8 cellular contexts compared by ENCODE assay signal in genomic region chr2:64522843-64523428, GRCh38. TPM values are rescaled to one million over a fixed set of nuclear protein-coding genes. Genes with fewer than 3 reads are reported as not detected.
DNase-seq lines count a peak whose midpoint lies in the region; ATAC-seq and TF ChIP-seq lines count a peak whose summit lies in the region.

No MANE protein-coding gene starts in this region.

- TF ChIP-seq EP300 in suprapubic skin (IDR thresholded peaks at IDR 0.05): no peak

- no peaks in the 10 kb centered on the region for H3K36me3 ChIP-seq in RWPE2 (ENCODE audit: low read depth)
- no peaks in the 10 kb centered on the region for H3K36me3 ChIP-seq in suprapubic skin

- DNase-seq in DMS114 treated with DMSO at 0.1 percent for 48 hours (lab: John Stamatoyannopoulos, UW; ENCODE audit: unreplicated experiment) (peak; percentile 63), LNCaP clone FGC (ENCODE audit: low read depth) (peak; percentile 46), RWPE2 (ENCODE audit: low spot score) (no peak), fibroblast of the conjunctiva (ENCODE audit: low read depth) (peak; percentile 83), nucleus accumbens (lab: John Stamatoyannopoulos, UW) (peak in 43 of 56 donors; percentile 1 to 77 (median 34)), suprapubic skin (ENCODE audit: low spot score in 2 of 2) (no peak)
- DNase-seq in activated T-helper 9 cell treated with anti-CD3 and anti-CD28 coated beads, Interleukin-2, amount 50 U/mL, for 16 hours (ENCODE audit: low read depth): peak; percentile 47

- under 1% methylated on average over 16 of the region's 16 CpGs for WGBS in suprapubic skin

- no peaks in the 10 kb centered on the region for H3K9me3 ChIP-seq in RWPE2 (ENCODE audit: severe bottlenecking)
- no peaks in the 10 kb centered on the region for H3K9me3 ChIP-seq in suprapubic skin

- no peaks in the 10 kb centered on the region for H3K27me3 ChIP-seq in RWPE2 (ENCODE audit: insufficient read depth, poor library complexity, severe bottlenecking)
- no peaks in the 10 kb centered on the region for H3K27me3 ChIP-seq in suprapubic skin

- H3K4me3 ChIP-seq in LNCaP clone FGC (ENCODE audit: low read depth, low read length): peak overlapping the region; percentile 62
- peak overlapping the region; percentile 68 for H3K4me3 ChIP-seq in RWPE2 (ENCODE audit: severe bottlenecking)
- peak overlapping the region; percentile 80 for H3K4me3 ChIP-seq in suprapubic skin

- H3K4me1 ChIP-seq in RWPE2 (ENCODE audit: insufficient read depth, poor library complexity, severe bottlenecking) (no peaks in the 10 kb centered on the region), suprapubic skin (peaks cover 35% of the 10 kb centered on the region)

- H3K27ac ChIP-seq in RWPE2 (ENCODE audit: poor library complexity, severe bottlenecking) (peak overlapping the region; percentile 59), suprapubic skin (peak overlapping the region; percentile 92)

- peak; percentile 13; the same call in 2 of the 3 replicates for ATAC-seq in RWPE2 (ENCODE audit: low read depth)
- ATAC-seq in HG02885 (IDR thresholded peaks at IDR 0.05; ENCODE audit: poor library complexity, unreplicated experiment): no peak

- no peak for TF ChIP-seq POLR2A in suprapubic skin (IDR thresholded peaks at IDR 0.05)

- TF ChIP-seq CTCF in LNCaP clone FGC (IDR thresholded peaks at IDR 0.05; ENCODE audit: control insufficient read depth, extremely low read depth, insufficient read depth) (peak; percentile 54), RWPE2 (IDR thresholded peaks at IDR 0.05; ENCODE audit: poor library complexity, severe bottlenecking) (peak; percentile 94), suprapubic skin (IDR thresholded peaks at IDR 0.05) (peak; percentile 75 to 82)

RNA-seq across cellular contexts. Expression of gene AFTPH, which starts 1.2 kb away (rescaled TPM):
- total RNA-seq in suprapubic skin: 10 to 100 TPM; 49.1 to 64.3 (median 57.1) TPM

Comparison
In these comparisons a context has a peak if more than half of its experiments do, and no peak if none do; other contexts are left out.
1. DNase-seq: peak in DMS114 treated with DMSO at 0.1 percent for 48 hours (single experiment), LNCaP clone FGC (single experiment), activated T-helper 9 cell treated with anti-CD3 and anti-CD28 coated beads, Interleukin-2, amount 50 U/mL, for 16 hours (single experiment), fibroblast of the conjunctiva (single experiment) and nucleus accumbens (43 of 56); none in RWPE2 (single experiment) and suprapubic skin (0 of 2).
2. Peak in every context shown above with its lines, with median percentiles within 50 percentile points of each other: H3K4me3 ChIP-seq and CTCF ChIP-seq.